In the genomic region with DNA sequence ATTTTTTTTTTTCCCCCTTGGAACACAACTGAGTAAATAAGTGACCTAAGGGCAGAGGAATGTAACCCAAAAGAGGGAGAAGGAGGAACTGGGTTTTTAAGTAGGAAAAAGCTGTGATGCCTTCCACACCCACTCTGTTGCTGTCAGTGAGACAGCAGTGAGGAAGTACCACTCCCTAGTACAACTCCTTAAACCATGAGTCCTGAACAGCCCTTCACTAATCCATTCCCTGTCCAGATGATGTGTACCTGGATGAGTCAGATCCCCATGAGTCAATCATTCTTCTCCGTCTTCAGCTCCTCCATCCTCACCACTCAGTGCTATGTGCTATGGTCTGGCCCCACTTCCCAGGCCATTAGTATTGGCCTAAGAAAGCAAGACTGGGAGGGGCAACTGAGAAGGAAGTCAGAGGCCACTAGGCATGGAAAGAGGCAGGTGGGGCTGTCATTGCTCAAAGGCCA, we compare ENCODE assay signal across 1 cellular context.
TF ChIP-seq lines count a peak whose summit lies in the region.

No MANE protein-coding gene starts in this region.

TF ChIP-seq in H1, 55 proteins besides CTCF, POLR2A, EP300 and RAD21 (continued from another document):
- TF ChIP-seq HDAC2 (IDR thresholded peaks at IDR 0.05; ENCODE audit: borderline replicate concordance in 1 of 2, low read depth in 2 of 2, low read length in 2 of 2) (no peak), BCL11A (IDR thresholded peaks at IDR 0.05; ENCODE audit: low read depth in 2 of 2, low read length in 2 of 2) (no peak), KDM4A (IDR thresholded peaks at IDR 0.05; ENCODE audit: low read depth, low read length, severe bottlenecking) (no peak), TBP (IDR thresholded peaks at IDR 0.05; ENCODE audit: low read depth, low read length) (no peak), EZH2 (IDR thresholded peaks at IDR 0.05; ENCODE audit: low read depth, low read length, severe bottlenecking) (no peak), TAF7 (optimal IDR thresholded peaks at IDR 0.05; ENCODE audit: borderline replicate concordance, low read depth, low read length) (no peak), NRF1 (IDR thresholded peaks at IDR 0.05; ENCODE audit: low read depth, low read length) (no peak), SIRT6 (IDR thresholded peaks at IDR 0.05; ENCODE audit: low read length) (no peak), FOSL1 (IDR thresholded peaks at IDR 0.05; ENCODE audit: insufficient read depth, low read depth, low read length) (no peak), SP2 (IDR thresholded peaks at IDR 0.05; ENCODE audit: low read length) (no peak)
